Comparison of ENCODE assay signal across 8 cellular contexts in genomic region chr20:50844430-50845100, GRCh38. TPM values are rescaled to one million over a fixed set of nuclear protein-coding genes. Genes with fewer than 3 reads are reported as not detected.
DNase-seq lines count a peak whose midpoint lies in the region; ATAC-seq lines count a peak whose summit lies in the region.

No MANE protein-coding gene starts in this region.

- CTCF ChIA-PET in activated naive CD4-positive, alpha-beta T cell treated with anti-CD3 and anti-CD28 coated beads for 36 hours (lab: Charles Lee) = no interaction called here
- CTCF ChIA-PET in activated CD8-positive, alpha-beta T cell treated with anti-CD3 and anti-CD28 coated beads, Interleukin-2, amount 10 ng/mL, durations not matched to agents 7 days and 5 days (lab: Charles Lee) = interaction anchor here (1.0 to 2.7 kb wide), 4 partner anchors 26 to 87 kb away, joined by 4 to 30 read pairs (median 8); partner anchors contain the start of genes ADNP and BCAS4

- POLR2A ChIA-PET in activated CD8-positive, alpha-beta T cell treated with anti-CD3 and anti-CD28 coated beads, Interleukin-2, amount 10 ng/mL, durations not matched to agents 7 days and 5 days (lab: Charles Lee) = interaction anchor here (1.3 to 1.5 kb wide), 2 partner anchors 18 to 86 kb away, joined by 3 to 8 read pairs; partner anchors contain the start of gene ADNP

- peak overlapping the region; percentile 46 for H3K27ac Mint-ChIP-seq in activated naive CD4-positive, alpha-beta T cell treated with anti-CD3 and anti-CD28 coated beads for 36 hours
- peak overlapping the region; percentile 89 for H3K27ac Mint-ChIP-seq in activated CD8-positive, alpha-beta T cell treated with anti-CD3 and anti-CD28 coated beads, Interleukin-2, amount 10 ng/mL, durations not matched to agents 7 days and 5 days
- H3K27ac Mint-ChIP-seq in T-helper 17 cell = no peak overlapping the region

- ATAC-seq in HG03045 (IDR thresholded peaks at IDR 0.05; ENCODE audit: unreplicated experiment) (peak; percentile 80), T-helper 17 cell (no peak)
- ATAC-seq in activated CD8-positive, alpha-beta T cell treated with anti-CD3 and anti-CD28 coated beads, Interleukin-2, amount 10 ng/mL, durations not matched to agents 7 days and 5 days = peak; percentile 98

- peaks cover 6% of the 10 kb centered on the region for H3K4me1 Mint-ChIP-seq in activated naive CD4-positive, alpha-beta T cell treated with anti-CD3 and anti-CD28 coated beads for 36 hours (ENCODE audit: low read depth)
- peaks cover 42% of the 10 kb centered on the region for H3K4me1 Mint-ChIP-seq in activated CD8-positive, alpha-beta T cell treated with anti-CD3 and anti-CD28 coated beads, Interleukin-2, amount 10 ng/mL, durations not matched to agents 7 days and 5 days (ENCODE audit: low read depth)
- H3K4me1 Mint-ChIP-seq in T-helper 17 cell = peaks cover 2% of the 10 kb centered on the region

- no peaks in the 10 kb centered on the region for H3K9me3 Mint-ChIP-seq in activated naive CD4-positive, alpha-beta T cell treated with anti-CD3 and anti-CD28 coated beads for 36 hours
- H3K9me3 Mint-ChIP-seq in activated CD8-positive, alpha-beta T cell treated with anti-CD3 and anti-CD28 coated beads, Interleukin-2, amount 10 ng/mL, durations not matched to agents 7 days and 5 days (ENCODE audit: insufficient read depth) = no peaks in the 10 kb centered on the region

- H3K9me3 ChIP-seq in T-helper 17 cell (ENCODE audit: control insufficient read depth, low read length, poor library complexity, severe bottlenecking) = no peaks in the 10 kb centered on the region

- DNase-seq in activated naive CD4-positive, alpha-beta T cell treated with anti-CD3 and anti-CD28 coated beads for 36 hours = peak; percentile 57
- no peak for DNase-seq in activated naive CD4-positive, alpha-beta T cell (lab: John Stamatoyannopoulos, UW)
- peak; percentile 85 for DNase-seq in activated CD8-positive, alpha-beta T cell treated with anti-CD3 and anti-CD28 coated beads, Interleukin-2, amount 10 ng/mL, durations not matched to agents 7 days and 5 days
- peak; percentile 94 for DNase-seq in glomerular visceral epithelial cell (ENCODE audit: extremely low spot score)
- no peak for DNase-seq in T-helper 17 cell
- DNase-seq in NCI-H1092 treated with DMSO at 0.1 percent for 48 hours (lab: John Stamatoyannopoulos, UW) = no peak
- DNase-seq in NCI-H1436 (lab: John Stamatoyannopoulos, UW) = no peak

- no peaks in the 10 kb centered on the region for H3K27me3 Mint-ChIP-seq in activated naive CD4-positive, alpha-beta T cell treated with anti-CD3 and anti-CD28 coated beads for 36 hours (ENCODE audit: low read depth)
- H3K27me3 Mint-ChIP-seq in activated CD8-positive, alpha-beta T cell treated with anti-CD3 and anti-CD28 coated beads, Interleukin-2, amount 10 ng/mL, durations not matched to agents 7 days and 5 days (ENCODE audit: low read depth) = no peaks in the 10 kb centered on the region
- H3K27me3 Mint-ChIP-seq in T-helper 17 cell = no peaks in the 10 kb centered on the region

- intact Hi-C loops in activated naive CD4-positive, alpha-beta T cell treated with anti-CD3 and anti-CD28 coated beads for 36 hours (cut with micrococcal nuclease) = no loop called here

- H3K36me3 Mint-ChIP-seq in activated naive CD4-positive, alpha-beta T cell treated with anti-CD3 and anti-CD28 coated beads for 36 hours (ENCODE audit: low read depth) = no peaks in the 10 kb centered on the region
- H3K36me3 Mint-ChIP-seq in activated CD8-positive, alpha-beta T cell treated with anti-CD3 and anti-CD28 coated beads, Interleukin-2, amount 10 ng/mL, durations not matched to agents 7 days and 5 days (ENCODE audit: low read depth) = peaks cover 13% of the 10 kb centered on the region
- H3K36me3 Mint-ChIP-seq in T-helper 17 cell (ENCODE audit: low read depth) = no peaks in the 10 kb centered on the region

- no peak overlapping the region for H3K4me3 Mint-ChIP-seq in activated naive CD4-positive, alpha-beta T cell treated with anti-CD3 and anti-CD28 coated beads for 36 hours
- H3K4me3 Mint-ChIP-seq in activated CD8-positive, alpha-beta T cell treated with anti-CD3 and anti-CD28 coated beads, Interleukin-2, amount 10 ng/mL, durations not matched to agents 7 days and 5 days = peak overlapping the region; percentile 25
- no peak overlapping the region for H3K4me3 Mint-ChIP-seq in T-helper 17 cell

RNA-seq across cellular contexts. Expression of gene BCAS4, which starts 49.7 kb away (rescaled TPM):
- total RNA-seq in activated naive CD4-positive, alpha-beta T cell treated with anti-CD3 and anti-CD28 coated beads for 36 hours = 10 to 100 TPM; 15.7 to 16.6 TPM
- total RNA-seq in activated CD8-positive, alpha-beta T cell treated with anti-CD3 and anti-CD28 coated beads, Interleukin-2, amount 10 ng/mL, durations not matched to agents 7 days and 5 days = 10 to 100 TPM; 29.3 to 32.6 TPM
- 1 to 10 TPM; 8.0 to 8.5 TPM for total RNA-seq in T-helper 17 cell

Comparison
In these comparisons a context has a peak if more than half of its experiments do, and no peak if none do; other contexts are left out.
1. DNase-seq: peak in activated naive CD4-positive, alpha-beta T cell treated with anti-CD3 and anti-CD28 coated beads for 36 hours (single experiment), activated CD8-positive, alpha-beta T cell treated with anti-CD3 and anti-CD28 coated beads, Interleukin-2, amount 10 ng/mL, durations not matched to agents 7 days and 5 days (single experiment) and glomerular visceral epithelial cell (single experiment); none in activated naive CD4-positive, alpha-beta T cell (0 of 4), T-helper 17 cell (0 of 3), NCI-H1092 treated with DMSO at 0.1 percent for 48 hours (single experiment) and NCI-H1436 (single experiment).